Comparison of ENCODE assay signal across 8 cellular contexts in genomic region chr4:121156822-121157769, GRCh38. TPM values are rescaled to one million over a fixed set of nuclear protein-coding genes. Genes with fewer than 3 reads are reported as not detected.
DNase-seq lines count a peak whose midpoint lies in the region; ATAC-seq and TF ChIP-seq lines count a peak whose summit lies in the region.

No MANE protein-coding gene starts in this region.

- TF ChIP-seq CTCF in AG09309 (IDR thresholded peaks at IDR 0.05; ENCODE audit: control insufficient read depth, insufficient read depth, low read depth, low read length, missing control alignments) = no peak
- no peak for TF ChIP-seq CTCF in fibroblast of villous mesenchyme (IDR thresholded peaks at IDR 0.05; ENCODE audit: insufficient read depth, low read depth, low read length)

- DNase-seq in AG09309 (ENCODE audit: low read depth) = no peak
- DNase-seq in activated T-cell treated with anti-CD3 and anti-CD28 coated beads, Interleukin-2, amount 50 U/mL, for 24 hours = peak; percentile 46
- no peak for DNase-seq in fibroblast of villous mesenchyme (ENCODE audit: low read depth)
- no peak for DNase-seq in NCI-H748 (lab: John Stamatoyannopoulos, UW; ENCODE audit: unreplicated experiment)
- DNase-seq in DMS79 (lab: John Stamatoyannopoulos, UW) = no peak

- peaks cover 5% of the 10 kb centered on the region for H3K27me3 ChIP-seq in neuron (ENCODE audit: insufficient read depth, low read length)

- H3K27ac Mint-ChIP-seq in IgD-negative memory B cell = no peak overlapping the region
- peak overlapping the region; percentile 66 for H3K27ac Mint-ChIP-seq in activated T-cell treated with anti-CD3 and anti-CD28 coated beads, Interleukin-2, amount 50 U/mL, for 24 hours

- H3K36me3 Mint-ChIP-seq in IgD-negative memory B cell = no peaks in the 10 kb centered on the region
- H3K36me3 Mint-ChIP-seq in activated T-cell treated with anti-CD3 and anti-CD28 coated beads, Interleukin-2, amount 50 U/mL, for 24 hours (ENCODE audit: low read depth) = peaks cover 21% of the 10 kb centered on the region

- H3K4me1 ChIP-seq in neuron (ENCODE audit: insufficient read depth, low read length) = peaks cover 8% of the 10 kb centered on the region

- peaks cover 2% of the 10 kb centered on the region for H3K9me3 ChIP-seq in neuron (ENCODE audit: low read length)

- H3K27me3 Mint-ChIP-seq in IgD-negative memory B cell = peaks cover 15% of the 10 kb centered on the region
- no peaks in the 10 kb centered on the region for H3K27me3 Mint-ChIP-seq in activated T-cell treated with anti-CD3 and anti-CD28 coated beads, Interleukin-2, amount 50 U/mL, for 24 hours

- no peaks in the 10 kb centered on the region for H3K9me3 Mint-ChIP-seq in IgD-negative memory B cell
- no peaks in the 10 kb centered on the region for H3K9me3 Mint-ChIP-seq in activated T-cell treated with anti-CD3 and anti-CD28 coated beads, Interleukin-2, amount 50 U/mL, for 24 hours

- H3K4me3 Mint-ChIP-seq in IgD-negative memory B cell = peak overlapping the region; percentile 23 to 87 (median 72)
- H3K4me3 Mint-ChIP-seq in activated T-cell treated with anti-CD3 and anti-CD28 coated beads, Interleukin-2, amount 50 U/mL, for 24 hours = peak overlapping the region; percentile 77

- H3K36me3 ChIP-seq in neuron (ENCODE audit: insufficient read depth, low read length) = no peaks in the 10 kb centered on the region

- no peak for ATAC-seq in GM18519 (IDR thresholded peaks at IDR 0.05; ENCODE audit: low FRiP score, unreplicated experiment)

- H3K4me1 Mint-ChIP-seq in IgD-negative memory B cell = peaks cover 0 to 9% (median 8%) of the 10 kb centered on the region in 3 donors
- peaks cover 46% of the 10 kb centered on the region for H3K4me1 Mint-ChIP-seq in activated T-cell treated with anti-CD3 and anti-CD28 coated beads, Interleukin-2, amount 50 U/mL, for 24 hours (ENCODE audit: low read depth)

- peak overlapping the region; percentile 97 for H2AFZ ChIP-seq in neuron (ENCODE audit: low read depth, low read length)

- H3K4me3 ChIP-seq in AG09309 (ENCODE audit: control insufficient read depth, low read depth, low read length) = peak overlapping the region; percentile 55
- H3K4me3 ChIP-seq in fibroblast of villous mesenchyme (ENCODE audit: low read depth, low read length) = peak overlapping the region; percentile 59
- H3K4me3 ChIP-seq in neuron (ENCODE audit: low read length) = peak overlapping the region; percentile 89

RNA-seq across cellular contexts. Expression of gene TNIP3, which starts 7.0 kb away (rescaled TPM):
- polyA plus RNA-seq in IgD-negative memory B cell = not detected
- 0.32 and 0.43 TPM in 2 replicates for total RNA-seq in fibroblast of villous mesenchyme
